30 cellular contexts compared by ENCODE assay signal in genomic region chr10:67923551-67923950, GRCh38. TPM values are rescaled to one million over a fixed set of nuclear protein-coding genes. Genes with fewer than 3 reads are reported as not detected.
A peak's percentile ranks its signal among the peaks of the same experiment; 100 is the strongest.
DNase-seq lines count a peak whose midpoint lies in the region; ATAC-seq and TF ChIP-seq lines count a peak whose summit lies in the region.
"Had no signal": no experiment of that assay in that cellular context is flagged by ENCODE, and none has a peak within 500 bp of the region (broad histone marks: within the 10 kb centered on the region; RNA-seq: fewer than 3 reads in every experiment).

No MANE protein-coding gene starts in this region.

- H4K20me1 ChIP-seq in mammary epithelial cell (ENCODE audit: insufficient read depth, low read length): no peaks in the 10 kb centered on the region

- dilution Hi-C loops in mammary epithelial cell (cut with HindIII; ENCODE audit: low sequenced_read_pairs): no loop called here

- H2AFZ ChIP-seq in mammary epithelial cell (ENCODE audit: low read depth, low read length): no peak overlapping the region

- no peak overlapping the region for H3K4me2 ChIP-seq in mammary epithelial cell (ENCODE audit: insufficient read depth, low read depth, low read length)

- in situ Hi-C loops in mammary epithelial cell (cut with MboI; ENCODE audit: low sequenced_read_pairs in 2 of 2): no loop called here

- H3K9me3 ChIP-seq in MG63 (no peaks in the 10 kb centered on the region), mammary epithelial cell (replicated peaks; ENCODE audit: insufficient read depth, low read length) (no peaks in the 10 kb centered on the region), lower lobe of right lung (no peaks in the 10 kb centered on the region)
- H3K9me3 ChIP-seq: adrenal gland, esophagus muscularis mucosa, left ventricle myocardium inferior, psoas muscle, SJSA1, uterus had no signal

- no peaks in the 10 kb centered on the region for H3K79me2 ChIP-seq in mammary epithelial cell (ENCODE audit: insufficient read depth, low read length)

- no TSS peak for BruUV-seq in mammary epithelial cell (replicated peaks; lab: Mats Ljungman, UMichigan)

- H3K9ac ChIP-seq in mammary epithelial cell (ENCODE audit: insufficient read depth, low read length): no peak overlapping the region

- 92% methylated on average over 4 of the region's 5 CpGs for WGBS in mammary epithelial cell (ENCODE audit: low coverage, missing lambda C conversion rate)

- H3K27ac ChIP-seq in mammary epithelial cell (ENCODE audit: insufficient read depth, low read depth, low read length): no peak overlapping the region
- H3K27ac ChIP-seq in lower lobe of right lung: no peak overlapping the region
- H3K27ac ChIP-seq: adrenal gland, cardiac muscle cell, esophagus muscularis mucosa, left ventricle myocardium inferior, psoas muscle, SJSA1, uterus had no signal

- CTCF ChIA-PET in mammary epithelial cell (lab: Charles Lee; ENCODE audit: low non-redundant PET): no interaction called here

- H3K4me3 ChIP-seq in MG63 (no peak overlapping the region), mammary epithelial cell (replicated peaks in 1 of 3; ENCODE audit: insufficient read depth in 1 of 3, low read depth in 2 of 3, low read length in 3 of 3) (no peak overlapping the region), lower lobe of right lung (no peak overlapping the region)
- H3K4me3 ChIP-seq: adrenal gland, cardiac muscle cell, esophagus muscularis mucosa, K562, left ventricle myocardium inferior, psoas muscle, SJSA1, uterus had no signal

- H3K4me1 ChIP-seq in mammary epithelial cell (ENCODE audit: insufficient read depth, low read length) (no peaks in the 10 kb centered on the region), lower lobe of right lung (no peaks in the 10 kb centered on the region)
- H3K4me1 ChIP-seq: adrenal gland, esophagus muscularis mucosa, left ventricle myocardium inferior, psoas muscle, SJSA1, uterus had no signal

- DNase-seq in EL (peak; percentile 75), MG63 (peak; percentile 71), mammary epithelial cell (peak; percentile 6), kidney tubule cell (ENCODE audit: low spot score) (peak; percentile 60), UCSD-AML1 (lab: John Stamatoyannopoulos, UW; ENCODE audit: unreplicated experiment) (no peak), DMS153 treated with DMSO at 0.1 percent for 48 hours (lab: John Stamatoyannopoulos, UW; ENCODE audit: unreplicated experiment) (no peak), lower lobe of right lung (no peak)
- no peak for DNase-seq in effector CD8-positive, alpha-beta T cell (lab: John Stamatoyannopoulos, UW)
- DNase-seq: activated CD4-positive, alpha-beta T cell treated with anti-CD3 and anti-CD28 coated beads for 1 hour; activated CD8-positive, alpha-beta T cell treated with anti-CD3 and anti-CD28 coated beads for 36 hours; activated effector memory CD4-positive, alpha-beta T cell treated with anti-CD3 and anti-CD28 coated beads, Interleukin-2, amount 50 U/mL, for 16 hours; CD4-positive, alpha-beta T cell; cortex of kidney; H9; left ventricle myocardium inferior; naive thymus-derived CD8-positive, alpha-beta T cell; NCI-H1436 treated with DMSO at 0.1 percent for 48 hours; NCI-H2107; NCI-H748 treated with DMSO at 0.1 percent for 48 hours; nucleus accumbens; psoas muscle; RPMI8226; stimulated activated naive CD4-positive, alpha-beta T cell treated with Interleukin-2 at 50 U/mL for 16 hours; T-cell; uterus had no signal

- H3K36me3 ChIP-seq in MG63 (peaks cover 76% of the 10 kb centered on the region), mammary epithelial cell (ENCODE audit: insufficient read depth, low read length) (peaks cover 25% of the 10 kb centered on the region), lower lobe of right lung (peaks cover 58% of the 10 kb centered on the region)
- H3K36me3 ChIP-seq: uterus had no signal

- H3K27me3 ChIP-seq in MG63: no peaks in the 10 kb centered on the region
- H3K27me3 ChIP-seq in mammary epithelial cell (ENCODE audit: insufficient read depth, low read length): no peaks in the 10 kb centered on the region
- H3K27me3 ChIP-seq in lower lobe of right lung (ENCODE audit: low read depth): no peaks in the 10 kb centered on the region
- H3K27me3 ChIP-seq: adrenal gland, cardiac muscle cell, esophagus muscularis mucosa, SJSA1, uterus had no signal

- no peak for TF ChIP-seq CTCF in mammary epithelial cell (conservative IDR thresholded peaks at IDR 0.05 in 1 of 2, IDR thresholded peaks at IDR 0.05 in 1 of 2; ENCODE audit: extremely low read depth in 1 of 2, insufficient read depth in 1 of 2, low read depth in 1 of 2, low read length in 2 of 2)
- no peak for TF ChIP-seq CTCF in lower lobe of right lung (IDR thresholded peaks at IDR 0.05)

- intact Hi-C loops in mammary epithelial cell (cut with micrococcal nuclease): no loop called here
- intact Hi-C loops in lower lobe of right lung (cut with DNase I): no loop called here

- ATAC-seq in lower lobe of right lung: no peak
- ATAC-seq: activated CD8-positive, alpha-beta T cell treated with anti-CD3 and anti-CD28 coated beads for 36 hours; K562; naive thymus-derived CD8-positive, alpha-beta T cell; psoas muscle; T-cell had no signal

RNA-seq across cellular contexts. Expression of gene SIRT1, which starts 39.1 kb away (rescaled TPM):
- 26.2 and 27.3 TPM in 2 replicates for total RNA-seq in MG63 (2014; rRNA removed; shearing (Covaris generic); ENCODE audit: low replicate concordance)
- 10 to 100 TPM; 12.3 to 14.5 TPM for total RNA-seq in mammary epithelial cell
- 4.6 TPM for polyA plus RNA-seq in mammary epithelial cell
- 2.0 TPM for polyA minus RNA-seq in mammary epithelial cell
- 21.0 TPM for total RNA-seq in lower lobe of right lung

Comparison
In these comparisons a context has a peak if more than half of its experiments do, and no peak if none do; other contexts are left out.
1. DNase-seq: peak in EL (single experiment), MG63 (single experiment), mammary epithelial cell (single experiment) and kidney tubule cell (single experiment); none in UCSD-AML1 (single experiment), DMS153 treated with DMSO at 0.1 percent for 48 hours (single experiment), lower lobe of right lung (single experiment) and effector CD8-positive, alpha-beta T cell (single experiment).